7 cellular contexts compared by ENCODE assay signal in the genomic region with DNA sequence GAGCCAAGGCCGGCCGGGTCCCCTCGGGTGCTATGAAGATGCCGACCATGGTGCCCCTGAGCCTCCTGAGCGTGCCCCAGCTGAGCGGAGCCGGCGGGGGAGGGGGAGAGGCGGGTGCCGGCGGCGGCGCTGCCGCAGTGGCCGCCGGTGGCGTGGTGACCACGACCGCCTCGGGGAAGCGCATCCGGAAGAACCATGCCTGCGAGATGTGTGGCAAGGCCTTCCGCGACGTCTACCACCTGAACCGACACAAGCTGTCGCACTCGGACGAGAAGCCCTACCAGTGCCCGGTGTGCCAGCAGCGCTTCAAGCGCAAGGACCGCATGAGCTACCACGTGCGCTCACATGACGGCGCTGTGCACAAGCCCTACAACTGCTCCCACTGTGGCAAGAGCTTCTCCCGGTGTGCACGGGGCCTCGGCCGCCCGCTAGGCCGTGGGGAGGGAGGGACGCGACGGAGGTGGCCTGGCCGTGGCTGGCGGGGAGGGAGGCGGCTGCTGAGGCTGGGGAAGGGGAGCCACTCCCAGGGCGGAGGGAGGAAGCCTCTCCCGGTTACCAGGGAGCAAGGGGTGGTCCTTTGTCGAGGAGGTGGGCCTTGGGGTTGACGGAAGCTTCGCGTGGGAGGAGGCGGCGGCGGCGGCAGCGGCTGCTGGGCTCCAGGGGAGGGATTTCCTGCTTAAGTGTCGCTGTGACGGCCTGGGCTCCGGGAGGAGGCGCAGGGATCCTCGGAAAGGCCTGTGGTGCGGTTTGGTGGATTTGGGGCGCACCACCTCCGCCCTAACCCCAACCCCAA. TPM values are rescaled to one million over a fixed set of nuclear protein-coding genes. Genes with fewer than 3 reads are reported as not detected.
DNase-seq lines count a peak whose midpoint lies in the region; ATAC-seq and TF ChIP-seq lines count a peak whose summit lies in the region.

No MANE protein-coding gene starts in this region.

- no peaks in the 10 kb centered on the region for H3K9me3 Mint-ChIP-seq in stimulated activated naive CD8-positive, alpha-beta T cell treated with anti-CD3 and anti-CD28 coated beads, Interleukin-15, amount 100 ng/mL, for 72 hours

- no peak for TF ChIP-seq EP300 in neural cell (conservative IDR thresholded peaks at IDR 0.05; ENCODE audit: poor library complexity, severe bottlenecking)

- peak overlapping the region; percentile 99 for H3K9ac ChIP-seq in neural cell (ENCODE audit: low read length)

- TF ChIP-seq CTCF in GM13976 (IDR thresholded peaks at IDR 0.05; ENCODE audit: borderline replicate concordance, control extremely low read depth, extremely low read depth, insufficient read depth, missing control alignments) (peak; percentile 71), LNCaP clone FGC (IDR thresholded peaks at IDR 0.05; ENCODE audit: control insufficient read depth, extremely low read depth, insufficient read depth) (peak; percentile 55), neural cell (IDR thresholded peaks at IDR 0.05; ENCODE audit: poor library complexity, severe bottlenecking) (peak; percentile 78)

- H3K27me3 Mint-ChIP-seq in stimulated activated naive CD8-positive, alpha-beta T cell treated with anti-CD3 and anti-CD28 coated beads, Interleukin-15, amount 100 ng/mL, for 72 hours, result peaks cover 8% of the 10 kb centered on the region

- H3K4me1 Mint-ChIP-seq in stimulated activated naive CD8-positive, alpha-beta T cell treated with anti-CD3 and anti-CD28 coated beads, Interleukin-15, amount 100 ng/mL, for 72 hours, result peaks cover 74% of the 10 kb centered on the region

- no peaks in the 10 kb centered on the region for H3K36me3 ChIP-seq in neural cell (ENCODE audit: insufficient read depth, low read length)

- in situ Hi-C loops in GM13976 (cut with MboI; ENCODE audit: low sequenced_read_pairs, unreplicated experiment), result no loop called here

- peak overlapping the region; percentile 75 to 91 for H3K27ac Mint-ChIP-seq in stimulated activated naive CD8-positive, alpha-beta T cell treated with anti-CD3 and anti-CD28 coated beads, Interleukin-15, amount 100 ng/mL, for 72 hours

- no peaks in the 10 kb centered on the region for H3K9me2 ChIP-seq in neural cell (ENCODE audit: insufficient read depth, low read length)

- peaks cover 25% of the 10 kb centered on the region for H3K79me2 ChIP-seq in neural cell (replicated peaks; ENCODE audit: insufficient read depth, low read length)

- peaks cover 3% of the 10 kb centered on the region for H4K20me1 ChIP-seq in neural cell (ENCODE audit: insufficient read depth)

- H3K27ac ChIP-seq in neural cell (ENCODE audit: low read length), result peak overlapping the region; percentile 88

- H3K4me2 ChIP-seq in neural cell (ENCODE audit: low read length), result peak overlapping the region; percentile 69

- no peaks in the 10 kb centered on the region for H3K9me3 ChIP-seq in neural cell (ENCODE audit: low read length)

- TF ChIP-seq RAD21 in neural cell (conservative IDR thresholded peaks at IDR 0.05), result peak; percentile 71

- DNase-seq in GM13976 (ENCODE audit: low spot score), result peak; percentile 83
- DNase-seq in LNCaP clone FGC (ENCODE audit: low read depth), result peak; percentile 86
- DNase-seq in SHP77 treated with DMSO at 0.1 percent for 48 hours (lab: John Stamatoyannopoulos, UW), result peak; percentile 82
- DNase-seq in activated gamma-delta T cell treated with Interleukin-2 at 50 U/mL for 16 hours, result peak; percentile 81
- peak; percentile 82 for DNase-seq in fibroblast of the conjunctiva (ENCODE audit: low read depth)
- DNase-seq in stimulated activated naive CD8-positive, alpha-beta T cell treated with anti-CD3 and anti-CD28 coated beads, Interleukin-15, amount 100 ng/mL, for 72 hours, result peak; percentile 92

- no peaks in the 10 kb centered on the region for H3K27me3 ChIP-seq in neural cell (ENCODE audit: insufficient read depth, low read depth, low read length)

- H3F3A ChIP-seq in neural cell (ENCODE audit: insufficient read depth, low read length, poor library complexity, severe bottlenecking), result peaks cover 7% of the 10 kb centered on the region

- H2AFZ ChIP-seq in neural cell (ENCODE audit: low read depth, low read length), result no peak overlapping the region

- ATAC-seq in stimulated activated naive CD8-positive, alpha-beta T cell treated with anti-CD3 and anti-CD28 coated beads, Interleukin-15, amount 100 ng/mL, for 72 hours, result peak; percentile 62

- H3K4me3 Mint-ChIP-seq in stimulated activated naive CD8-positive, alpha-beta T cell treated with anti-CD3 and anti-CD28 coated beads, Interleukin-15, amount 100 ng/mL, for 72 hours, result peak overlapping the region; percentile 88 to 89

- H3K4me3 ChIP-seq in LNCaP clone FGC (ENCODE audit: low read depth, low read length), result peak overlapping the region; percentile 91
- H3K4me3 ChIP-seq in neural cell (ENCODE audit: low read length), result peak overlapping the region; percentile 100

TF ChIP-seq in neural cell, 6 proteins besides CTCF, POLR2A, EP300 and RAD21:
- TF ChIP-seq MXI1 (conservative IDR thresholded peaks at IDR 0.05; ENCODE audit: poor library complexity, severe bottlenecking), result peak; percentile 95
- TF ChIP-seq EZH2 (IDR thresholded peaks at IDR 0.05; ENCODE audit: borderline replicate concordance, insufficient read depth, low read length, poor library complexity, severe bottlenecking), result no peak
- peak; percentile 55 for TF ChIP-seq REST (IDR thresholded peaks at IDR 0.05; ENCODE audit: borderline replicate concordance)
- peak; percentile 58 for TF ChIP-seq POLR2AphosphoS5 (IDR thresholded peaks at IDR 0.05)
- TF ChIP-seq SMC3 (conservative IDR thresholded peaks at IDR 0.05; ENCODE audit: poor library complexity), result peak; percentile 73
- TF ChIP-seq TAF1 (IDR thresholded peaks at IDR 0.05; ENCODE audit: low read depth), result peak; percentile 70
TF ChIP-seq in neural cell: peak in this region for 5.

RNA-seq across cellular contexts. Expression of gene MAZ, which starts 1.3 kb away (rescaled TPM):
- polyA plus RNA-seq in neural cell, result 147 and 168 TPM in 2 replicates
- 246 and 274 TPM in 2 replicates for polyA minus RNA-seq in neural cell

RNA-seq across cellular contexts. Expression of gene PRRT2, which starts 4.4 kb away (rescaled TPM):
- polyA plus RNA-seq in neural cell, result 84.2 and 105 TPM in 2 replicates
- 29.9 and 40.6 TPM in 2 replicates for polyA minus RNA-seq in neural cell

RNA-seq across cellular contexts. Expression of gene PAGR1, which starts 8.3 kb away (rescaled TPM):
- 86.8 and 88.7 TPM in 2 replicates for polyA plus RNA-seq in neural cell
- polyA minus RNA-seq in neural cell, result 21.9 and 24.0 TPM in 2 replicates

RNA-seq across cellular contexts. Expression of gene MVP, which starts 12.6 kb away (rescaled TPM):
- 2.5 and 5.7 TPM in 2 replicates for polyA plus RNA-seq in neural cell
- polyA minus RNA-seq in neural cell, result 2.1 and 3.2 TPM in 2 replicates

RNA-seq across cellular contexts. Expression of gene KIF22, which starts 17.1 kb away (rescaled TPM):
- 81.1 and 89.7 TPM in 2 replicates for polyA plus RNA-seq in neural cell
- 48.7 and 74.7 TPM in 2 replicates for polyA minus RNA-seq in neural cell

Comparison
In these comparisons a context has a peak if more than half of its experiments do, and no peak if none do; other contexts are left out.
1. Peak in every context shown above with its lines: DNase-seq, ATAC-seq, H3K4me3 ChIP-seq and H3K27ac ChIP-seq.